ENCODE assay signal across 1 cellular context in genomic region chr19:47486900-47487299, GRCh38.
A peak's percentile ranks its signal among the peaks of the same experiment; 100 is the strongest.
TF ChIP-seq lines count a peak whose summit lies in the region.

No MANE protein-coding gene starts in this region.

TF ChIP-seq in K562, 482 proteins besides CTCF, POLR2A, EP300 and RAD21:
- TF ChIP-seq POLR2G (IDR thresholded peaks at IDR 0.05; ENCODE audit: low read depth, low read length) (peak; percentile 39; the same call in 1 of the 2 replicates), FOXP1 (CRISPR knock-in tag; IDR thresholded peaks at IDR 0.05) (no peak), ZNF778 (CRISPR knock-in tag; IDR thresholded peaks at IDR 0.05) (no peak)
